1 cellular context compared by ENCODE assay signal in the genomic region with DNA sequence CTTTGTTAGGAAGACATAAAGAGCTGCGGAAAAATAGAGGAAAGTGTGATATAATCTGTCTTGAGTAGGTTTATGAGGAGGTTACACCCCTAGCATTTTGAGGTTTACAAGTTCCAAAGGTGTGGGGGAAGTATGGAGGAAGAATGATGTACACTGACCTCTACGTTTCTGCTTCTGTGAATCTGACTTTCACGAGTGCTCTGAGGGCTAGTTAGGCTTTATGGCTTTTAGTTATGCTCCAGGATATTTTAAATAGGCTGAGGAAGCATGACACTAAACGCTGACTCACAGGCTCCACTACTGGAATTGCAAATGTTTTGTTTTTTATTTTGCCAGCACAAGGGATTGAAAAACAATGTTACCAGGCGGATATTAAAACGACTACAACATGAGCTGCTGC.
TF ChIP-seq lines count a peak whose summit lies in the region.

No MANE protein-coding gene starts in this region.

TF ChIP-seq in endothelial cell of umbilical vein, 7 proteins besides CTCF, POLR2A, EP300 and RAD21:
- no peak for TF ChIP-seq GATA2 (IDR thresholded peaks at IDR 0.05; ENCODE audit: insufficient read depth, insufficient read length, low read depth, low read length)
- TF ChIP-seq POLR2AphosphoS5 (IDR thresholded peaks at IDR 0.05; ENCODE audit: insufficient read depth, low read depth, low read length) = peak; percentile 4
- peak; percentile 83 for TF ChIP-seq FOS (IDR thresholded peaks at IDR 0.05; ENCODE audit: borderline replicate concordance, insufficient read depth, low read length)
- TF ChIP-seq, protein P1, sequence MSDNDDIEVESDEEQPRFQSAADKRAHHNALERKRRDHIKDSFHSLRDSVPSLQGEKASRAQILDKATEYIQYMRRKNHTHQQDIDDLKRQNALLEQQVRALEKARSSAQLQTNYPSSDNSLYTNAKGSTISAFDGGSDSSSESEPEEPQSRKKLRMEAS (IDR thresholded peaks at IDR 0.05; ENCODE audit: insufficient read depth, insufficient read length) = no peak
- TF ChIP-seq JUN (IDR thresholded peaks at IDR 0.05; ENCODE audit: borderline replicate concordance, insufficient read depth, insufficient read length, low read depth) = peak; percentile 54
